In the genomic region with DNA sequence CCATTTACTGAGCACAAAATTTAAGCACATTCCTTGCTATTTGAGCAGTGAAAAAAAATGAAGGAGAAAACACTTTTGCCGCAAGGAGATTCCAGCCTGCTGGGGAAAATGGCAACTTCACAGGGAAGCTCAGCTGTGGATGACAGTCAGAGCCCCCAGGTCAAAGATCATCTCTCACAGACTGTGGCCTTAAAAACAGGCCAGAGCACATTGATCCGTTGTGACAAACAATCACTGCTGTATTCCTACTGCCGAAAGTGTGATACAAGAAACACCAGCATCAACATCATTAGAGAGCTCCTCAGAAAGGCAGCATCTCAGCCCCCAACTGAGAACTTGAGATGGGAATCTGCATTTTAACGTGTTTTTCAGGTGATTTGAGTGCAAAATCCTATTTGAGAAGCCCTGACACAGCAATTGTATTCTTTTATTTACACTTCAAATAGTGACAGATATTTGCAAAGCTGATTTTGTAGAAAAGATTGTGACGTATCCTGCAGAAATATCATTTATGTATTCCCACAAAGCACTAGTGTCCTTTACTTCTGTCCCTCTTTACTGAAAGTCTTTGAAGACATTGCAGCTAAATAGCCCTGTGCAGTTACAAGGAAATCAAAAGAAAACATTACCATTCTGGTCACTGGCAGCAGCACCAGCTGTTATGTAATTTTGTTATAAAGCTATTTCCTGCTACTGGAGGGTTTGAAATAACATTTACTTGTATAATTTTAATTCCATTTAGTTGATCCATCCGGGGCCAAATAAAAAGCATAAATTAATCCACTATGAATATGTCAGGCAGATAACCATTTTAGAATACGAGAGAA, we compare ENCODE assay signal across 2 cellular contexts.
A peak's percentile ranks its signal among the peaks of the same experiment; 100 is the strongest.
TF ChIP-seq lines count a peak whose summit lies in the region.

No MANE protein-coding gene starts in this region.

TF ChIP-seq in IMR-90, 13 proteins besides CTCF, POLR2A, EP300 and RAD21:
- no peak for TF ChIP-seq RCOR1 (IDR thresholded peaks at IDR 0.05; ENCODE audit: insufficient replicate concordance, low read length)
- TF ChIP-seq CEBPB (IDR thresholded peaks at IDR 0.05; ENCODE audit: low read depth, low read length) = no peak
- TF ChIP-seq FOS (IDR thresholded peaks at IDR 0.05; ENCODE audit: low read depth, low read length) = no peak
- no peak for TF ChIP-seq CHD1 (IDR thresholded peaks at IDR 0.05; ENCODE audit: low read depth, low read length)
- TF ChIP-seq NFE2L2 (IDR thresholded peaks at IDR 0.05; ENCODE audit: low read depth, low read length) = no peak
- no peak for TF ChIP-seq BHLHE40 (IDR thresholded peaks at IDR 0.05; ENCODE audit: low read depth, low read length)
- TF ChIP-seq SMC3 (IDR thresholded peaks at IDR 0.05; ENCODE audit: low read depth, low read length) = no peak
- TF ChIP-seq, protein P1, sequence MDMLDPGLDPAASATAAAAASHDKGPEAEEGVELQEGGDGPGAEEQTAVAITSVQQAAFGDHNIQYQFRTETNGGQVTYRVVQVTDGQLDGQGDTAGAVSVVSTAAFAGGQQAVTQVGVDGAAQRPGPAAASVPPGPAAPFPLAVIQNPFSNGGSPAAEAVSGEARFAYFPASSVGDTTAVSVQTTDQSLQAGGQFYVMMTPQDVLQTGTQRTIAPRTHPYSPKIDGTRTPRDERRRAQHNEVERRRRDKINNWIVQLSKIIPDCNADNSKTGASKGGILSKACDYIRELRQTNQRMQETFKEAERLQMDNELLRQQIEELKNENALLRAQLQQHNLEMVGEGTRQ (IDR thresholded peaks at IDR 0.05; ENCODE audit: low read depth, low read length) = no peak
- TF ChIP-seq MXI1 (IDR thresholded peaks at IDR 0.05; ENCODE audit: borderline replicate concordance, low read depth, low read length) = no peak
- TF ChIP-seq MAZ (IDR thresholded peaks at IDR 0.05; ENCODE audit: borderline replicate concordance, low read depth, low read length) = no peak
- TF ChIP-seq RFX5 (IDR thresholded peaks at IDR 0.05; ENCODE audit: low read depth, low read length) = no peak
- TF ChIP-seq, protein P2, sequence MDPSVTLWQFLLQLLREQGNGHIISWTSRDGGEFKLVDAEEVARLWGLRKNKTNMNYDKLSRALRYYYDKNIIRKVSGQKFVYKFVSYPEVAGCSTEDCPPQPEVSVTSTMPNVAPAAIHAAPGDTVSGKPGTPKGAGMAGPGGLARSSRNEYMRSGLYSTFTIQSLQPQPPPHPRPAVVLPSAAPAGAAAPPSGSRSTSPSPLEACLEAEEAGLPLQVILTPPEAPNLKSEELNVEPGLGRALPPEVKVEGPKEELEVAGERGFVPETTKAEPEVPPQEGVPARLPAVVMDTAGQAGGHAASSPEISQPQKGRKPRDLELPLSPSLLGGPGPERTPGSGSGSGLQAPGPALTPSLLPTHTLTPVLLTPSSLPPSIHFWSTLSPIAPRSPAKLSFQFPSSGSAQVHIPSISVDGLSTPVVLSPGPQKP (IDR thresholded peaks at IDR 0.05; ENCODE audit: borderline replicate concordance, low read depth, low read length) = no peak
- no peak for TF ChIP-seq MAFK (IDR thresholded peaks at IDR 0.05; ENCODE audit: low read depth, low read length)
TF ChIP-seq in IMR-90: peak in this region for 0.

TF ChIP-seq in liver, 16 proteins besides CTCF, POLR2A, EP300 and RAD21:
- peak; percentile 50 for TF ChIP-seq NR2F2 (IDR thresholded peaks at IDR 0.05)
- peak; percentile 40 for TF ChIP-seq SP1 (IDR thresholded peaks at IDR 0.05)
- TF ChIP-seq JUND (IDR thresholded peaks at IDR 0.05) = no peak
- TF ChIP-seq, protein P3, sequence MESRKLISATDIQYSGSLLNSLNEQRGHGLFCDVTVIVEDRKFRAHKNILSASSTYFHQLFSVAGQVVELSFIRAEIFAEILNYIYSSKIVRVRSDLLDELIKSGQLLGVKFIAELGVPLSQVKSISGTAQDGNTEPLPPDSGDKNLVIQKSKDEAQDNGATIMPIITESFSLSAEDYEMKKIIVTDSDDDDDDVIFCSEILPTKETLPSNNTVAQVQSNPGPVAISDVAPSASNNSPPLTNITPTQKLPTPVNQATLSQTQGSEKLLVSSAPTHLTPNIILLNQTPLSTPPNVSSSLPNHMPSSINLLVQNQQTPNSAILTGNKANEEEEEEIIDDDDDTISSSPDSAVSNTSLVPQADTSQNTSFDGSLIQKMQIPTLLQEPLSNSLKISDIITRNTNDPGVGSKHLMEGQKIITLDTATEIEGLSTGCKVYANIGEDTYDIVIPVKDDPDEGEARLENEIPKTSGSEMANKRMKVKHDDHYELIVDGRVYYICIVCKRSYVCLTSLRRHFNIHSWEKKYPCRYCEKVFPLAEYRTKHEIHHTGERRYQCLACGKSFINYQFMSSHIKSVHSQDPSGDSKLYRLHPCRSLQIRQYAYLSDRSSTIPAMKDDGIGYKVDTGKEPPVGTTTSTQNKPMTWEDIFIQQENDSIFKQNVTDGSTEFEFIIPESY (IDR thresholded peaks at IDR 0.05) = no peak
- no peak for TF ChIP-seq YY1 (IDR thresholded peaks at IDR 0.05)
- peak; percentile 34 to 57 for TF ChIP-seq HNF4A (conservative IDR thresholded peaks at IDR 0.05)
